In the genomic region with DNA sequence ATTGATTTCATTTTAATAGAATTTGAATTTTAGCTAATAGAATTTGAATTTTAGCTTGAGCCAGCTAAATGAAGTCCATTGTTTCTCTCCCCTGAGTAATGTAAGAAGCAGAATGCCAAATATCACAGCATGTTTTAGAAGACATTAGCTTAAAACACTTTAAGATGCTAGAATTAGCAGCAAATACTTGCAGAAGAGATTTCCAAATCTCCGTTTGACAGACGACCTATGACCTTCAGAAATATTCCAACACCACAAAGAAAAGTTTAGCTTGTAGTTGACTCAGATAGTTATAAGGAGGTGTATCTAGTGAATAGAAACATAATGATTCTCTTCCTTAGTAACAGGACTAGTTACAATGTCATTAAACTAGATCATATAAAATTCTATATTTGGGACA, we compare ENCODE assay signal across 30 cellular contexts. TPM values are rescaled to one million over a fixed set of nuclear protein-coding genes. Genes with fewer than 3 reads are reported as not detected.
"Had no signal": no experiment of that assay in that cellular context is flagged by ENCODE, and none has a peak within 500 bp of the region (broad histone marks: within the 10 kb centered on the region; RNA-seq: fewer than 3 reads in every experiment).

No MANE protein-coding gene starts in this region.

- H3K36me3 ChIP-seq: left ventricle myocardium inferior, stomach, uterus had no signal

- H3K27ac Mint-ChIP-seq: activated naive CD4-positive, alpha-beta T cell treated with anti-CD3 and anti-CD28 coated beads for 36 hours; activated naive CD8-positive, alpha-beta T cell treated with anti-CD3 and anti-CD28 coated beads, Interleukin-2, amount 10 ng/mL, durations not matched to agents 7 days and 5 days; brain; immature natural killer cell; naive thymus-derived CD4-positive, alpha-beta T cell; stimulated activated memory B cell treated with anti-CD40 and anti-IgM and Interleukin-4, amounts not matched to agents 10 μg/mL and 1 μg/mL and 100 μg/mL, for 72 hours; WTC11 had no signal

- H3K27me3 Mint-ChIP-seq: activated naive CD8-positive, alpha-beta T cell treated with anti-CD3 and anti-CD28 coated beads, Interleukin-2, amount 10 ng/mL, durations not matched to agents 7 days and 5 days; brain; naive thymus-derived CD4-positive, alpha-beta T cell; stimulated activated memory B cell treated with anti-CD40 and anti-IgM and Interleukin-4, amounts not matched to agents 10 μg/mL and 1 μg/mL and 100 μg/mL, for 72 hours had no signal

- ATAC-seq: naive thymus-derived CD4-positive, alpha-beta T cell; sciatic nerve; stimulated activated memory B cell treated with anti-CD40 and anti-IgM and Interleukin-4, amounts not matched to agents 10 μg/mL and 1 μg/mL and 100 μg/mL, for 72 hours; WTC11 had no signal

- H3K27me3 ChIP-seq: hepatocyte, stomach, uterus had no signal

- H3K9me3 ChIP-seq: left ventricle myocardium inferior, stomach, uterus had no signal

- H3K4me3 Mint-ChIP-seq: activated naive CD4-positive, alpha-beta T cell treated with anti-CD3 and anti-CD28 coated beads for 36 hours; activated naive CD8-positive, alpha-beta T cell treated with anti-CD3 and anti-CD28 coated beads, Interleukin-2, amount 10 ng/mL, durations not matched to agents 7 days and 5 days; brain; immature natural killer cell; naive thymus-derived CD4-positive, alpha-beta T cell; neural crest cell; stimulated activated memory B cell treated with anti-CD40 and anti-IgM and Interleukin-4, amounts not matched to agents 10 μg/mL and 1 μg/mL and 100 μg/mL, for 72 hours; WTC11 had no signal

- H3K27ac ChIP-seq: hepatocyte, left ventricle myocardium inferior, stomach, uterus had no signal

- H3K4me1 Mint-ChIP-seq: activated naive CD8-positive, alpha-beta T cell treated with anti-CD3 and anti-CD28 coated beads, Interleukin-2, amount 10 ng/mL, durations not matched to agents 7 days and 5 days; immature natural killer cell; stimulated activated memory B cell treated with anti-CD40 and anti-IgM and Interleukin-4, amounts not matched to agents 10 μg/mL and 1 μg/mL and 100 μg/mL, for 72 hours; WTC11 had no signal

- H3K4me1 ChIP-seq: left ventricle myocardium inferior, stomach, uterus had no signal

- H2AFZ ChIP-seq: hepatocyte had no signal

- H3K36me3 Mint-ChIP-seq: activated naive CD8-positive, alpha-beta T cell treated with anti-CD3 and anti-CD28 coated beads, Interleukin-2, amount 10 ng/mL, durations not matched to agents 7 days and 5 days; brain; immature natural killer cell; naive thymus-derived CD4-positive, alpha-beta T cell; stimulated activated memory B cell treated with anti-CD40 and anti-IgM and Interleukin-4, amounts not matched to agents 10 μg/mL and 1 μg/mL and 100 μg/mL, for 72 hours; WTC11 had no signal

- FAIRE-seq: small intestine had no signal

- H3K4me2 ChIP-seq: hepatocyte had no signal

- H3K79me2 ChIP-seq: hepatocyte had no signal

- H3K9me3 Mint-ChIP-seq: neural crest cell; stimulated activated memory B cell treated with anti-CD40 and anti-IgM and Interleukin-4, amounts not matched to agents 10 μg/mL and 1 μg/mL and 100 μg/mL, for 72 hours; WTC11 had no signal

- H3K4me3 ChIP-seq: hepatocyte, left ventricle myocardium inferior, stomach, uterus had no signal

- DNase-seq: activated CD4-positive, alpha-beta T cell treated with anti-CD3 and anti-CD28 coated beads for 4 hours; activated CD4-positive, alpha-beta T cell treated with anti-CD3 and anti-CD28 coated beads, Interleukin-2, amount 50 U/mL, for 48 hours; activated effector memory CD4-positive, alpha-beta T cell treated with Interleukin-2 at 50 U/mL for 16 hours; activated naive CD4-positive, alpha-beta T cell treated with anti-CD3 and anti-CD28 coated beads for 36 hours; activated naive CD8-positive, alpha-beta T cell treated with anti-CD3 and anti-CD28 coated beads, Interleukin-2, amount 10 ng/mL, durations not matched to agents 7 days and 5 days; activated T-cell treated with anti-CD3 and anti-CD28 coated beads, Interleukin-2, amount 50 U/mL, for 48 hours; caudate nucleus; dermis blood vessel endothelial cell; effector CD8-positive, alpha-beta T cell; erythroblast; foreskin melanocyte; immature natural killer cell; left ventricle myocardium inferior; naive thymus-derived CD4-positive, alpha-beta T cell; posterior cingulate gyrus; small intestine; stimulated activated CD4-positive, alpha-beta T cell treated with anti-CD3 and anti-CD28 coated beads, Interleukin-2, amount 100 ng/mL, for 24 hours; stomach; T1000; trophoblast cell; uterus had no signal

RNA-seq across cellular contexts. Expression of gene MYF6, which starts 51.7 kb away (rescaled TPM):
- total RNA-seq: activated naive CD4-positive, alpha-beta T cell treated with anti-CD3 and anti-CD28 coated beads for 36 hours; activated naive CD8-positive, alpha-beta T cell treated with anti-CD3 and anti-CD28 coated beads, Interleukin-2, amount 10 ng/mL, durations not matched to agents 7 days and 5 days; dermis blood vessel endothelial cell; left ventricle myocardium inferior; lung microvascular endothelial cell; naive thymus-derived CD4-positive, alpha-beta T cell; neural crest cell; renal cortical epithelial cell; sciatic nerve; stomach; T-helper 1 cell treated with Interleukin-12 subunit alpha and Interleukin-12 subunit beta and Interleukin-4 antibody, amounts not matched to agents 30 ng/mL and 1 ng/mL, for 36 hours; uterus had no signal
- polyA plus RNA-seq: hepatocyte; immature natural killer cell; naive thymus-derived CD4-positive, alpha-beta T cell had no signal
